8 cellular contexts compared by ENCODE assay signal in genomic region chr10:80463868-80464267, GRCh38. TPM values are rescaled to one million over a fixed set of nuclear protein-coding genes. Genes with fewer than 3 reads are reported as not detected.
DNase-seq lines count a peak whose midpoint lies in the region; ATAC-seq and TF ChIP-seq lines count a peak whose summit lies in the region.

No MANE protein-coding gene starts in this region.

- H2AFZ ChIP-seq in smooth muscle cell (ENCODE audit: low read depth): no peak overlapping the region

- H3K9me3 ChIP-seq in HUES48 (ENCODE audit: control insufficient read depth, insufficient read depth, low read length) (no peaks in the 10 kb centered on the region), right cardiac atrium (ENCODE audit: control insufficient read depth, low read length) (no peaks in the 10 kb centered on the region), smooth muscle cell (replicated peaks; ENCODE audit: low read depth) (no peaks in the 10 kb centered on the region)

- H3K4me1 ChIP-seq in HUES48 (ENCODE audit: control insufficient read depth, insufficient read depth, low read length): peaks cover 88% of the 10 kb centered on the region
- H3K4me1 ChIP-seq in right cardiac atrium (ENCODE audit: control insufficient read depth, insufficient read depth, low read length): peaks cover 58% of the 10 kb centered on the region
- H3K4me1 ChIP-seq in smooth muscle cell (ENCODE audit: low read depth): peaks cover 93% of the 10 kb centered on the region

- H3K27ac Mint-ChIP-seq in activated CD8-positive, alpha-beta T cell treated with anti-CD3 and anti-CD28 coated beads, Interleukin-2, amount 10 ng/mL, durations not matched to agents 7 days and 5 days: peak overlapping the region; percentile 90

- H3K36me3 ChIP-seq in HUES48 (ENCODE audit: control insufficient read depth, insufficient read depth, low read length) (no peaks in the 10 kb centered on the region), smooth muscle cell (ENCODE audit: low read depth) (no peaks in the 10 kb centered on the region)

- H3K27me3 ChIP-seq in HUES48 (ENCODE audit: control insufficient read depth, insufficient read depth, low read length): peaks cover 10% of the 10 kb centered on the region
- no peaks in the 10 kb centered on the region for H3K27me3 ChIP-seq in right cardiac atrium (ENCODE audit: control insufficient read depth, insufficient read depth)
- H3K27me3 ChIP-seq in smooth muscle cell (ENCODE audit: low read depth): no peaks in the 10 kb centered on the region

- TF ChIP-seq CTCF in smooth muscle cell (IDR thresholded peaks at IDR 0.05; ENCODE audit: borderline replicate concordance, insufficient read depth, poor library complexity, severe bottlenecking): no peak

- no peaks in the 10 kb centered on the region for H3K9me3 Mint-ChIP-seq in activated CD8-positive, alpha-beta T cell treated with anti-CD3 and anti-CD28 coated beads, Interleukin-2, amount 10 ng/mL, durations not matched to agents 7 days and 5 days (ENCODE audit: insufficient read depth)

- no peak for DNase-seq in activated CD8-positive, alpha-beta T cell treated with anti-CD3 and anti-CD28 coated beads, Interleukin-2, amount 10 ng/mL, durations not matched to agents 7 days and 5 days
- DNase-seq in right cardiac atrium: peak in 1 of 3 donors; percentile 34
- DNase-seq in smooth muscle cell (lab: John Stamatoyannopoulos, UW; ENCODE audit: unreplicated experiment): no peak
- no peak for DNase-seq in NCI-H1092 treated with DMSO at 0.1 percent for 48 hours (lab: John Stamatoyannopoulos, UW)
- no peak for DNase-seq in NAMALWA (ENCODE audit: low spot score)

- CTCF ChIA-PET in activated CD8-positive, alpha-beta T cell treated with anti-CD3 and anti-CD28 coated beads, Interleukin-2, amount 10 ng/mL, durations not matched to agents 7 days and 5 days (lab: Charles Lee): interaction anchor here (0.6 to 35.6 kb wide), 7 partner anchors 7 to 67 kb away, joined by 3 to 1113 read pairs (median 12); no protein-coding TSS in a partner anchor

- H3K4me1 Mint-ChIP-seq in activated CD8-positive, alpha-beta T cell treated with anti-CD3 and anti-CD28 coated beads, Interleukin-2, amount 10 ng/mL, durations not matched to agents 7 days and 5 days (ENCODE audit: low read depth): peaks cover 97% of the 10 kb centered on the region

- ATAC-seq in activated CD8-positive, alpha-beta T cell treated with anti-CD3 and anti-CD28 coated beads, Interleukin-2, amount 10 ng/mL, durations not matched to agents 7 days and 5 days: no peak
- ATAC-seq in right cardiac atrium: no peak
- ATAC-seq in HG03135 (IDR thresholded peaks at IDR 0.05; ENCODE audit: unreplicated experiment): no peak
- no peak for ATAC-seq in HG03108 (IDR thresholded peaks at IDR 0.05; ENCODE audit: unreplicated experiment)

- intact Hi-C loops in right cardiac atrium (cut with DNase I): loop anchor here in 1 of 4 donors (5.0 kb wide), 1 partner anchor 33 kb away; no protein-coding TSS in a partner anchor

- H3K4me3 Mint-ChIP-seq in activated CD8-positive, alpha-beta T cell treated with anti-CD3 and anti-CD28 coated beads, Interleukin-2, amount 10 ng/mL, durations not matched to agents 7 days and 5 days: peak overlapping the region; percentile 68

- peaks cover 95% of the 10 kb centered on the region for H4K20me1 ChIP-seq in smooth muscle cell (ENCODE audit: low read depth)

- peak overlapping the region; percentile 19 for H3K4me2 ChIP-seq in smooth muscle cell

- H3K9ac ChIP-seq in HUES48 (ENCODE audit: low read depth, low read length) (no peak overlapping the region), smooth muscle cell (ENCODE audit: low read depth) (no peak overlapping the region)

- peaks cover 99% of the 10 kb centered on the region for H3K79me2 ChIP-seq in smooth muscle cell (ENCODE audit: low read depth)

- H3K36me3 Mint-ChIP-seq in activated CD8-positive, alpha-beta T cell treated with anti-CD3 and anti-CD28 coated beads, Interleukin-2, amount 10 ng/mL, durations not matched to agents 7 days and 5 days (ENCODE audit: low read depth): peaks cover 55% of the 10 kb centered on the region

- POLR2A ChIA-PET in activated CD8-positive, alpha-beta T cell treated with anti-CD3 and anti-CD28 coated beads, Interleukin-2, amount 10 ng/mL, durations not matched to agents 7 days and 5 days (lab: Charles Lee): interaction anchor here (0.8 to 7.8 kb wide), 6 partner anchors 8 to 38 kb away, joined by 3 to 67 read pairs (median 3); no protein-coding TSS in a partner anchor

- H3K27me3 Mint-ChIP-seq in activated CD8-positive, alpha-beta T cell treated with anti-CD3 and anti-CD28 coated beads, Interleukin-2, amount 10 ng/mL, durations not matched to agents 7 days and 5 days (ENCODE audit: low read depth): no peaks in the 10 kb centered on the region

- H3K4me3 ChIP-seq in HUES48 (ENCODE audit: low read depth, low read length) (no peak overlapping the region), right cardiac atrium (ENCODE audit: low read length) (no peak overlapping the region), smooth muscle cell (no peak overlapping the region)

- peaks cover 16% of the 10 kb centered on the region for H3F3A ChIP-seq in smooth muscle cell (ENCODE audit: low read depth)

- peak overlapping the region; percentile 95 for H3K27ac ChIP-seq in HUES48 (ENCODE audit: low read depth, low read length)
- H3K27ac ChIP-seq in right cardiac atrium (ENCODE audit: low read length): peak overlapping the region; percentile 90
- peak overlapping the region; percentile 63 for H3K27ac ChIP-seq in smooth muscle cell (ENCODE audit: low read depth)

- WGBS in right cardiac atrium: 80% methylated on average over 10 of the region's 10 CpGs
- WGBS in smooth muscle cell (ENCODE audit: low lambda C conversion rate): 94% methylated on average over 10 of the region's 10 CpGs

RNA-seq across cellular contexts. Expression of gene TSPAN14, which starts 9.8 kb away (rescaled TPM):
- 100 to 1,000 TPM; 109 to 117 TPM for total RNA-seq in activated CD8-positive, alpha-beta T cell treated with anti-CD3 and anti-CD28 coated beads, Interleukin-2, amount 10 ng/mL, durations not matched to agents 7 days and 5 days
- total RNA-seq in right cardiac atrium (10 to 100 TPM; 24.4 to 44.1 (median 34.1) TPM), smooth muscle cell (39.8 and 42.7 TPM in 2 replicates)
- polyA plus RNA-seq in right cardiac atrium (27.6 TPM), smooth muscle cell (46.3 and 82.5 TPM in 2 replicates)

RNA-seq across cellular contexts. Expression of gene PRXL2A, which starts 55.5 kb away (rescaled TPM):
- total RNA-seq in activated CD8-positive, alpha-beta T cell treated with anti-CD3 and anti-CD28 coated beads, Interleukin-2, amount 10 ng/mL, durations not matched to agents 7 days and 5 days: 10 to 100 TPM; 14.9 to 15.3 TPM
- total RNA-seq in right cardiac atrium: 100 to 1,000 TPM in 2 of 4 donors, 10 to 100 TPM in 2; 91.3 to 162 (median 100) TPM
- polyA plus RNA-seq in right cardiac atrium: 105 TPM
- total RNA-seq in smooth muscle cell: 28.8 and 43.6 TPM in 2 replicates
- 80.0 and 82.0 TPM in 2 replicates for polyA plus RNA-seq in smooth muscle cell
